ENCODE assay signal across 9 cellular contexts in the genomic region with DNA sequence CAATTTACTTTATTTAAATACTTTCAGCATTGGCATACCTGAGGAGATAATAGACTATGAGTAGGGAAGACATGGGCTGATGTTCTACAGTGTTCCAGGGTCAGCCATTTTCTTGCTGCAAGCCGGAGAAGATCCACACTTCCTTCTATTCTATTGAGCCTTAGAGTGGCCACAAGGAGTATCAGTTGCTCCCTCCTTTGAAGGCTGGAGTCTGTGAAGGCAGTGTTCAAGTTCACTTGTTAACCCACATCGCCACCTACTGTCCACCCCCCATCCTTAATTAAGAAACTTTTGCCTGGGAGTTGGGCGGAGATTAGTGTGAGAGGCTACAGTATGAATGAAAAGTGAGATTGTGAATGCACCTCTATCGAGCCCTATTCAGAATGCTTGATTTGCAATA.
DNase-seq lines count a peak whose midpoint lies in the region; ATAC-seq, FAIRE-seq and TF ChIP-seq lines count a peak whose summit lies in the region.
"Had no signal": no experiment of that assay in that cellular context is flagged by ENCODE, and none has a peak within 500 bp of the region (broad histone marks: within the 10 kb centered on the region; RNA-seq: fewer than 3 reads in every experiment).

No MANE protein-coding gene starts in this region.

- intact Hi-C loops in kidney (cut with DNase I), result no loop called here

- no peak overlapping the region for H3K27ac ChIP-seq in kidney (ENCODE audit: low read depth in 2 of 2, low read length in 2 of 2)

- H3K4me3 ChIP-seq in BE2C (ENCODE audit: low read depth, low read length) (no peak overlapping the region), kidney (ENCODE audit: low read length in 2 of 2) (no peak overlapping the region)

- peaks cover 4% of the 10 kb centered on the region; the same call in 1 of the 2 replicates for H3K27me3 ChIP-seq in BE2C

- H3K36me3 ChIP-seq in BE2C, result no peaks in the 10 kb centered on the region
- H3K36me3 ChIP-seq in kidney (ENCODE audit: control insufficient read depth in 1 of 2, insufficient read depth in 2 of 2, low read length in 2 of 2), result no peaks in the 10 kb centered on the region

- peak; percentile 64 for TF ChIP-seq CTCF in BE2C (IDR thresholded peaks at IDR 0.05; ENCODE audit: low read depth, low read length)
- peak; percentile 30 for TF ChIP-seq CTCF in kidney (IDR thresholded peaks at IDR 0.05; ENCODE audit: borderline replicate concordance, extremely low read depth, insufficient read depth)

- H3K4me1 ChIP-seq in BE2C, result no peaks in the 10 kb centered on the region; the same call in 1 of the 2 replicates
- no peaks in the 10 kb centered on the region for H3K4me1 ChIP-seq in kidney (ENCODE audit: control insufficient read depth in 1 of 2, insufficient read depth in 1 of 2, low read depth in 1 of 2, low read length in 2 of 2)

- ATAC-seq in GM18867 (IDR thresholded peaks at IDR 0.05; ENCODE audit: unreplicated experiment) (peak; percentile 82), HG03565 (IDR thresholded peaks at IDR 0.05; ENCODE audit: unreplicated experiment) (peak; percentile 82)
- ATAC-seq: naive thymus-derived CD4-positive, alpha-beta T cell had no signal

- H3K9ac ChIP-seq in kidney (ENCODE audit: low read length in 2 of 2), result no peak overlapping the region

- FAIRE-seq in kidney (lab: Jason Lieb, UNC), result no peak

- peak; percentile 57 for DNase-seq in BE2C
- DNase-seq in NCI-H510A treated with DMSO at 0.1 percent for 48 hours (lab: John Stamatoyannopoulos, UW), result peak; percentile 54
- DNase-seq in anterior cingulate cortex (lab: John Stamatoyannopoulos, UW), result peak in 30 of 58 donors; percentile 5 to 59 (median 25)
- no peak for DNase-seq in kidney
- DNase-seq in GM19238 (ENCODE audit: insufficient read length, low spot score), result no peak
- no peak for DNase-seq in OCI-M2 (lab: John Stamatoyannopoulos, UW; ENCODE audit: unreplicated experiment)

- H3K9me3 ChIP-seq in BE2C, result no peaks in the 10 kb centered on the region
- H3K9me3 ChIP-seq in kidney (ENCODE audit: control insufficient read depth in 1 of 2, low read length in 2 of 2), result no peaks in the 10 kb centered on the region

Comparison
In these comparisons a context has a peak if more than half of its experiments do, and no peak if none do; other contexts are left out.
1. DNase-seq: peak in BE2C (single experiment), NCI-H510A treated with DMSO at 0.1 percent for 48 hours (single experiment) and anterior cingulate cortex (30 of 58); none in kidney (single experiment), GM19238 (single experiment) and OCI-M2 (single experiment).